In genomic region chr12:6871052-6871957, GRCh38 we compare ENCODE assay signal across 1 cellular context.
TF ChIP-seq lines count a peak whose summit lies in the region.

No MANE protein-coding gene starts in this region.

TF ChIP-seq in HepG2, 621 proteins besides CTCF, POLR2A, EP300 and RAD21 (continued from another document):
- TF ChIP-seq ZNF687 (CRISPR knock-in tag; IDR thresholded peaks at IDR 0.05) (peak; percentile 43), ZNF24 (IDR thresholded peaks at IDR 0.05) (no peak), HDAC2 (CRISPR knock-in tag; IDR thresholded peaks at IDR 0.05) (peak; percentile 38; the same call in 1 of the 2 replicates), ZFY (CRISPR knock-in tag; IDR thresholded peaks at IDR 0.05) (no peak), UBTF (CRISPR knock-in tag; IDR thresholded peaks at IDR 0.05) (no peak; the same call in 1 of the 2 replicates), HMG20A (CRISPR knock-in tag; IDR thresholded peaks at IDR 0.05; ENCODE audit: borderline replicate concordance) (0 out of 2 replicates have a peak, but pooled peaks have one; percentile 7), CC2D1A (CRISPR knock-in tag; IDR thresholded peaks at IDR 0.05) (no peak), NFYC (CRISPR knock-in tag; IDR thresholded peaks at IDR 0.05) (no peak), PITX1 (CRISPR knock-in tag; IDR thresholded peaks at IDR 0.05) (peak; percentile 28; the same call in 1 of the 2 replicates), ZNF34 (CRISPR knock-in tag; IDR thresholded peaks at IDR 0.05; ENCODE audit: borderline replicate concordance) (no peak), ZNF230 (CRISPR knock-in tag; IDR thresholded peaks at IDR 0.05) (no peak), THAP9 (CRISPR knock-in tag; IDR thresholded peaks at IDR 0.05; ENCODE audit: borderline replicate concordance) (no peak), ZNF333 (CRISPR knock-in tag; IDR thresholded peaks at IDR 0.05; ENCODE audit: borderline replicate concordance) (no peak), CBX1 (IDR thresholded peaks at IDR 0.05; ENCODE audit: low read depth) (peak; percentile 20), PATZ1 (CRISPR knock-in tag; IDR thresholded peaks at IDR 0.05) (peak; percentile 34; the same call in 1 of the 2 replicates), SIX1 (CRISPR knock-in tag; IDR thresholded peaks at IDR 0.05; ENCODE audit: borderline replicate concordance) (no peak), SYNCRIP (IDR thresholded peaks at IDR 0.05; ENCODE audit: insufficient read depth, low read depth, low read length) (no peak), ZC3H13 (CRISPR knock-in tag; IDR thresholded peaks at IDR 0.05) (peak; percentile 35; the same call in 1 of the 2 replicates), FOSL2 (CRISPR knock-in tag; IDR thresholded peaks at IDR 0.05) (peak; percentile 3; the same call in 1 of the 2 replicates), ZNF781 (CRISPR knock-in tag; IDR thresholded peaks at IDR 0.05; ENCODE audit: borderline replicate concordance, not compliant biosample characterization) (no peak), HMGXB3 (CRISPR knock-in tag; IDR thresholded peaks at IDR 0.05; ENCODE audit: borderline replicate concordance) (0 out of 2 replicates have a peak, but pooled peaks have one; percentile 16)
- TF ChIP-seq, protein P1, sequence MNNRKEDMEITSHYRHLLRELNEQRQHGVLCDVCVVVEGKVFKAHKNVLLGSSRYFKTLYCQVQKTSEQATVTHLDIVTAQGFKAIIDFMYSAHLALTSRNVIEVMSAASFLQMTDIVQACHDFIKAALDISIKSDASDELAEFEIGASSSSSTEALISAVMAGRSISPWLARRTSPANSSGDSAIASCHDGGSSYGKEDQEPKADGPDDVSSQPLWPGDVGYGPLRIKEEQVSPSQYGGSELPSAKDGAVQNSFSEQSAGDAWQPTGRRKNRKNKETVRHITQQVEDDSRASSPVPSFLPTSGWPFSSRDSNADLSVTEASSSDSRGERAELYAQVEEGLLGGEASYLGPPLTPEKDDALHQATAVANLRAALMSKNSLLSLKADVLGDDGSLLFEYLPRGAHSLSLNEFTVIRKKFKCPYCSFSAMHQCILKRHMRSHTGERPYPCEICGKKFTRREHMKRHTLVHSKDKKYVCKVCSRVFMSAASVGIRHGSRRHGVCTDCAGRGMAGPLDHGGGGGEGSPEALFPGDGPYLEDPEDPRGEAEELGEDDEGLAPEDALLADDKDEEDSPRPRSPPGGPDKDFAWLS (CRISPR knock-in tag; IDR thresholded peaks at IDR 0.05; ENCODE audit: borderline replicate concordance) = no peak
- TF ChIP-seq, protein P2, sequence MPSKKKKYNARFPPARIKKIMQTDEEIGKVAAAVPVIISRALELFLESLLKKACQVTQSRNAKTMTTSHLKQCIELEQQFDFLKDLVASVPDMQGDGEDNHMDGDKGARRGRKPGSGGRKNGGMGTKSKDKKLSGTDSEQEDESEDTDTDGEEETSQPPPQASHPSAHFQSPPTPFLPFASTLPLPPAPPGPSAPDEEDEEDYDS (CRISPR knock-in tag; IDR thresholded peaks at IDR 0.05) = peak; percentile 29; the same call in 1 of the 2 replicates
